8 cellular contexts compared by ENCODE assay signal in the genomic region with DNA sequence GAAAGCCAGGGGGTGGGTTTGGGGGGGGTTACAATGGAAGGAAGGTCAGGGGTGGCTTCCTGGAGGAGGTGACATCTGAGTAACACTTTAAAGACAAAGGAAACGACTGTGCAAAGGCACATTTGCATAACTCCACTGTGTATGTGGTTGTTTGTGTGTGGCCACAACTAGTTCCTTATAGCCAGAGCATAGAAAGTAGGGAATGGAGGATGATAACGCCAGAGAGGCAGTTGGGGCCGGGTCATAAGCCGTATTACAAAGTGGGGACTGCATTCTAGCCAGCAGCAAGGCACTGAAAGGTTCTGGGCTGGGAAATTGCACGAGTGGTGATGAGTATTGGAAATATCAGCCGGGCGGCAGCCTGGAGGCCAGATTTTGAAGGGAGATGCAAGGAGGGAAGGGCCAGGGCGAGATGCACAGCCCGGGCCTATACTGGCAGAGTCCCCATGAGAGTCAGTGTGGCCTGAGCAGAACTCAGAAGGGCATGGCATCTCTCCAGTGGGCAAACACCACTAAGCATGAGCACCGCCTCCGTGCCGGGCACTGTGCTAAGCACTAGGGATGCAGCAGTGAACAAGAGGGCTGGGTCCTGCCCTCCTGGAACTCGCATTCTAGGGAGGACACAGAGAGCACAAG. TPM values are rescaled to one million over a fixed set of nuclear protein-coding genes. Genes with fewer than 3 reads are reported as not detected.
DNase-seq lines count a peak whose midpoint lies in the region; ATAC-seq and TF ChIP-seq lines count a peak whose summit lies in the region.

No MANE protein-coding gene starts in this region.

- H3K36me3 Mint-ChIP-seq in osteocyte (ENCODE audit: unreplicated experiment) = peaks cover 12% of the 10 kb centered on the region

- H3K4me1 Mint-ChIP-seq in osteocyte (ENCODE audit: unreplicated experiment) = peaks cover 69% of the 10 kb centered on the region

- no peak for TF ChIP-seq POLR2A in body of pancreas (IDR thresholded peaks at IDR 0.05)

- no peak overlapping the region for H3K4me3 Mint-ChIP-seq in osteocyte (ENCODE audit: unreplicated experiment)

- H3K4me1 ChIP-seq in body of pancreas = peaks cover 58% of the 10 kb centered on the region

- H3K27ac Mint-ChIP-seq in osteocyte (ENCODE audit: unreplicated experiment) = peak overlapping the region; percentile 96

- H3K27me3 Mint-ChIP-seq in osteocyte (ENCODE audit: unreplicated experiment) = no peaks in the 10 kb centered on the region

- H3K9me3 Mint-ChIP-seq in osteocyte (ENCODE audit: unreplicated experiment) = no peaks in the 10 kb centered on the region

- intact Hi-C loops in body of pancreas (cut with DNase I) (no loop called here), sciatic nerve (cut with DNase I) (no loop called here)

- peak overlapping the region; percentile 92 to 100 (median 97) for H3K27ac ChIP-seq in body of pancreas

- no peak for DNase-seq in body of pancreas
- no peak for DNase-seq in osteocyte (ENCODE audit: extremely low spot score, unreplicated experiment)
- DNase-seq in NCI-H446 treated with DMSO at 0.1 percent for 48 hours (lab: John Stamatoyannopoulos, UW) = no peak
- DNase-seq in sciatic nerve (ENCODE audit: low spot score) = no peak
- no peak for DNase-seq in H4 (ENCODE audit: low spot score)
- no peak for DNase-seq in foreskin fibroblast

- no peaks in the 10 kb centered on the region for H3K36me3 ChIP-seq in body of pancreas (replicated peaks in 1 of 2; ENCODE audit: insufficient read depth in 1 of 2, low read depth in 2 of 2)

- H3K27me3 ChIP-seq in body of pancreas = no peaks in the 10 kb centered on the region

- ATAC-seq in GM18870 (IDR thresholded peaks at IDR 0.05; ENCODE audit: unreplicated experiment) (peak; percentile 26), HG03520 (IDR thresholded peaks at IDR 0.05; ENCODE audit: unreplicated experiment) (peak; percentile 1), body of pancreas (peak; percentile 59), sciatic nerve (no peak)

- TF ChIP-seq CTCF in body of pancreas (IDR thresholded peaks at IDR 0.05) = peak in 1 of 7 experiments; percentile 13
- TF ChIP-seq CTCF in osteocyte (IDR thresholded peaks at IDR 0.05) = no peak
- TF ChIP-seq CTCF in foreskin fibroblast (IDR thresholded peaks at IDR 0.05; ENCODE audit: low read depth, low read length) = no peak

- WGBS in body of pancreas, 2 donors = 22 to 29% methylated on average over 13 of the region's 13 CpGs

- H3K9me3 ChIP-seq in body of pancreas = no peaks in the 10 kb centered on the region

- H3K4me3 ChIP-seq in body of pancreas = no peak overlapping the region
- H3K4me3 ChIP-seq in foreskin fibroblast (ENCODE audit: low read depth in 1 of 2, low read length in 2 of 2) = no peak overlapping the region

RNA-seq across cellular contexts. Expression of gene TK2, which starts 33.6 kb away (rescaled TPM):
- total RNA-seq in body of pancreas = 10 to 100 TPM; 23.1 to 26.0 TPM
- total RNA-seq in osteocyte = 33.2 and 37.4 TPM in 2 replicates
- 44.2 TPM for total RNA-seq in sciatic nerve
- total RNA-seq in H4 (2014; rRNA removed; shearing (Covaris generic)) = 12.0 and 15.5 TPM in 2 replicates

RNA-seq across cellular contexts. Expression of gene CKLF, which starts 36.1 kb away (rescaled TPM):
- total RNA-seq in body of pancreas (10 to 100 TPM in 1 of 2 donors, not detected in 1; 33.5 TPM), osteocyte (41.5 and 42.5 TPM in 2 replicates), sciatic nerve (36.9 TPM)
- total RNA-seq in H4 (2014; rRNA removed; shearing (Covaris generic)) = 158 and 163 TPM in 2 replicates

RNA-seq across cellular contexts. Expression of gene CMTM1, which starts 49.9 kb away (rescaled TPM):
- total RNA-seq in body of pancreas = not detected
- 7.8 and 8.0 TPM in 2 replicates for total RNA-seq in osteocyte
- 6.2 TPM for total RNA-seq in sciatic nerve
- 0.85 and 1.1 TPM in 2 replicates for total RNA-seq in H4 (2014; rRNA removed; shearing (Covaris generic))
